ENCODE assay signal across 26 cellular contexts in the genomic region with DNA sequence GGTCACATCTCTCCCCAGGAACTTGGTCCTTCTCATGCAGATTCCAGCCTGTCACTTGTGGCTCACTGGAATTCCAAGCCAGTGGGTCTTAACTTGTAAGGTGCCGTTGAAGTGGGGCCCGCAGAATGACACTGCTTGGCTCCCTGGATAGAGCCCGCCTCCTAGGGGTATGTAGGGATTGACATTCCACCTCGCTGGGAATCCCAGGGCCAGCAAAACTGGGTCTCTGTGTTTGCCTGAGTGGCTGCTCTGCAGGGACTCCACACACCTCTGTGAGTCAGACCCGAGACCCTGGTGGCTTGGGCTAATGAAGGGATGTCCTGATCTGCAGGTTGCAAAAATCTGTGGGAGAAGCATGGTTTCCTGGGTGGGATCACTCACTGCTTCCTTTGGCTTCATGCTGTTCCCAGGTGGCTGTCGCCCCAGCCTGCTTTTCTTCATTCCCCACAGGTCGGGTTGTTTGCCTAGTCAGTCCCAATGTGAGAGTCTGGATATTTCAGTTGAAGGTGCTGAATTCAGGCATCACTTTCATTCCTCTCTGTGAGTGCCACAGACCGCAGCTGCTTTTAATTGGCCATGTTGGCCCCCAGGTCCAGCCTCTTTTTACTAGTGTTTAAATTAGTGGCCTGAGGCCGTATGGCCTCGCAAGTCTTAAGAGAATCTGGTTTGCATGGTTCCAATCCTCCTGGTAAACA.
"Had no signal": no experiment of that assay in that cellular context is flagged by ENCODE, and none has a peak within 500 bp of the region (broad histone marks: within the 10 kb centered on the region; RNA-seq: fewer than 3 reads in every experiment).

No MANE protein-coding gene starts in this region.

- H3K4me3 ChIP-seq: heart left ventricle, left lung, lower lobe of right lung, spleen, testis, transverse colon, uterus had no signal

- H3K27ac Mint-ChIP-seq: activated CD4-positive, alpha-beta memory T cell treated with anti-CD3 and anti-CD28 coated beads, Interleukin-2, amount 10 ng/mL, durations not matched to agents 7 days and 5 days; activated CD4-positive, alpha-beta T cell treated with anti-CD3 and anti-CD28 coated beads, Interleukin-2, amount 10 ng/mL, durations not matched to agents 24 days and 14 days; activated T-helper 17 cell treated with anti-CD3 and anti-CD28 coated beads, Interleukin-2, amount 50 U/mL, for 72 hours; natural killer cell treated with Interleukin-12 subunit alpha and Interleukin-12 subunit beta and Interleukin-15 and Interleukin-18, amount 100 ng/mL, for 72 hours had no signal

- H3K27me3 Mint-ChIP-seq: activated CD4-positive, alpha-beta memory T cell treated with anti-CD3 and anti-CD28 coated beads, Interleukin-2, amount 10 ng/mL, durations not matched to agents 7 days and 5 days; activated CD4-positive, alpha-beta T cell treated with anti-CD3 and anti-CD28 coated beads, Interleukin-2, amount 10 ng/mL, durations not matched to agents 24 days and 14 days had no signal

- H3K4me1 Mint-ChIP-seq: activated CD4-positive, alpha-beta memory T cell treated with anti-CD3 and anti-CD28 coated beads, Interleukin-2, amount 10 ng/mL, durations not matched to agents 7 days and 5 days; activated CD4-positive, alpha-beta T cell treated with anti-CD3 and anti-CD28 coated beads, Interleukin-2, amount 10 ng/mL, durations not matched to agents 24 days and 14 days; activated T-helper 17 cell treated with anti-CD3 and anti-CD28 coated beads, Interleukin-2, amount 50 U/mL, for 72 hours had no signal

- H3K4me1 ChIP-seq: heart left ventricle, left lung, lower lobe of right lung, spleen, testis, transverse colon, uterus had no signal

- DNase-seq: activated CD4-positive, alpha-beta memory T cell treated with anti-CD3 and anti-CD28 coated beads, Interleukin-2, amount 10 ng/mL, durations not matched to agents 7 days and 5 days; activated CD4-positive, alpha-beta T cell treated with anti-CD3 and anti-CD28 coated beads, Interleukin-2, amount 10 ng/mL, durations not matched to agents 24 days and 14 days; activated CD4-positive, CD25-positive, alpha-beta regulatory T cell treated with anti-CD3 and anti-CD28 coated beads, Interleukin-2, amount 50 U/mL, for 72 hours; activated gamma-delta T cell treated with Interleukin-2 at 50 U/mL for 16 hours; activated naive CD4-positive, alpha-beta T cell treated with anti-CD3 and anti-CD28 coated beads, Interleukin-2, amount 50 U/mL, for 16 hours; activated T-cell treated with anti-CD3 and anti-CD28 coated beads, Interleukin-2, amount 50 U/mL, for 4 hours; amygdala; caudate nucleus; cortex of kidney; foreskin keratinocyte; heart left ventricle; hypothalamus; left lung; lower lobe of right lung; mesenchymal stem cell; posterior cingulate gyrus; right cardiac atrium; spleen; stimulated activated naive CD4-positive, alpha-beta T cell treated with Interleukin-2 at 50 U/mL for 16 hours; testis; transverse colon; uterus; WERI-Rb-1 had no signal

- H3K27ac ChIP-seq: foreskin keratinocyte, heart left ventricle, left lung, lower lobe of right lung, spleen, testis, transverse colon, uterus, WERI-Rb-1 had no signal

- H3K9me3 ChIP-seq: testis, transverse colon, uterus had no signal

- ATAC-seq: activated T-cell treated with anti-CD3 and anti-CD28 coated beads, Interleukin-2, amount 50 U/mL, for 4 hours; activated T-helper 17 cell treated with anti-CD3 and anti-CD28 coated beads, Interleukin-2, amount 50 U/mL, for 72 hours; esophagus mucosa; foreskin keratinocyte; heart left ventricle; left lung; lower lobe of right lung; natural killer cell treated with Interleukin-12 subunit alpha and Interleukin-12 subunit beta and Interleukin-15 and Interleukin-18, amount 100 ng/mL, for 72 hours; right cardiac atrium had no signal

- H3K4me3 Mint-ChIP-seq: activated CD4-positive, alpha-beta memory T cell treated with anti-CD3 and anti-CD28 coated beads, Interleukin-2, amount 10 ng/mL, durations not matched to agents 7 days and 5 days; activated CD4-positive, alpha-beta T cell treated with anti-CD3 and anti-CD28 coated beads, Interleukin-2, amount 10 ng/mL, durations not matched to agents 24 days and 14 days; activated T-cell treated with anti-CD3 and anti-CD28 coated beads, Interleukin-2, amount 50 U/mL, for 4 hours; activated T-helper 17 cell treated with anti-CD3 and anti-CD28 coated beads, Interleukin-2, amount 50 U/mL, for 72 hours; natural killer cell treated with Interleukin-12 subunit alpha and Interleukin-12 subunit beta and Interleukin-15 and Interleukin-18, amount 100 ng/mL, for 72 hours had no signal

- H3K36me3 ChIP-seq: heart left ventricle, left lung, lower lobe of right lung, spleen, transverse colon, uterus, WERI-Rb-1 had no signal

- H3K27me3 ChIP-seq: foreskin keratinocyte, testis, transverse colon, uterus had no signal
